Comparison of ENCODE assay signal across 12 cellular contexts in the genomic region with DNA sequence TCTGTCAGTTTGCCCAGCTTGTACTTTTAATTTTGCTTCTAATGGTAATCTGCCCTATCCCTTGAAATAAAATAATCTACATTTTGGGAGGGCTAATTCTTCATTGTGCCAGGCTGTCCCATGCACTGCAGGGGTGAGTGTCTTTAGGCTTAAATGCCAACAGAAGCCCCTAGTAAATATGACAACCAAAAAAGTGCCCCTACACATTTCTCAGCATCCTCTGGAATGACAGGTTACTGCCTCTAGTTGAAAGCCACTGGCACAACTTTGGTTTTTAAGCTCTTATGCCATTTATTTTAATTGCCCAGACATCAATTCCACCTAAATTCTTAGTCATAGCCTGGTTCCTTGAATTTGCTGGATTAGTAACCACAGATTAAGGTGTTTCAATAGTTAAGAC. TPM values are rescaled to one million over a fixed set of nuclear protein-coding genes. Genes with fewer than 3 reads are reported as not detected.
DNase-seq lines count a peak whose midpoint lies in the region; ATAC-seq and TF ChIP-seq lines count a peak whose summit lies in the region.
"Had no signal": no experiment of that assay in that cellular context is flagged by ENCODE, and none has a peak within 500 bp of the region (broad histone marks: within the 10 kb centered on the region; RNA-seq: fewer than 3 reads in every experiment).

No MANE protein-coding gene starts in this region.

- H2BK120ac ChIP-seq in neuronal stem cell (ENCODE audit: low read depth, low read length) = no peak overlapping the region

- ATAC-seq in naive B cell (ENCODE audit: low read depth in 2 of 2) = no peak
- no peak for ATAC-seq in left lung
- ATAC-seq in GM21515 (IDR thresholded peaks at IDR 0.05; ENCODE audit: unreplicated experiment) = no peak

- H4K91ac ChIP-seq in neuronal stem cell (ENCODE audit: low read depth, low read length, poor library complexity) = no peak overlapping the region

- no peak overlapping the region for H3K14ac ChIP-seq in neuronal stem cell (ENCODE audit: low read length)

- H2BK12ac ChIP-seq in neuronal stem cell (ENCODE audit: low read length) = no peak overlapping the region

- peaks cover 16 to 30% (median 25%) of the 10 kb centered on the region in 3 donors for H3K4me1 Mint-ChIP-seq in naive B cell

- H3K23ac ChIP-seq in neuronal stem cell (ENCODE audit: low read depth, low read length, poor library complexity) = no peak overlapping the region

- H2AFZ ChIP-seq in neuronal stem cell (ENCODE audit: low read length) = no peak overlapping the region

- H3K36me3 Mint-ChIP-seq in naive B cell = peaks cover 10 to 15% of the 10 kb centered on the region in 2 donors

- H3K4me3 ChIP-seq in BE2C (ENCODE audit: low read depth, low read length) (peak overlapping the region; percentile 95), HAP-1 (peak overlapping the region; percentile 11), breast epithelium (peak overlapping the region in 2 of 3 donors; percentile 8 to 43), left lung (peak overlapping the region in 1 of 2 donors; percentile 81), neuronal stem cell (ENCODE audit: low read length in 2 of 2) (no peak overlapping the region)

- H2BK5ac ChIP-seq in neuronal stem cell (ENCODE audit: low read length) = no peak overlapping the region

- no peak overlapping the region for H3K27ac ChIP-seq in breast epithelium
- peak overlapping the region in 1 of 2 donors; percentile 78 for H3K27ac ChIP-seq in left lung
- H3K27ac ChIP-seq in neuronal stem cell (replicated peaks; ENCODE audit: low read length) = no peak overlapping the region

- no peaks in the 10 kb centered on the region for H3K79me1 ChIP-seq in neuronal stem cell (ENCODE audit: low read depth, low read length)

- TF ChIP-seq CTCF in BE2C (IDR thresholded peaks at IDR 0.05; ENCODE audit: low read depth, low read length) (no peak), breast epithelium (IDR thresholded peaks at IDR 0.05) (no peak), left lung (IDR thresholded peaks at IDR 0.05) (no peak)

- H3K4me1 ChIP-seq in BE2C (no peaks in the 10 kb centered on the region), HAP-1 (peaks cover 18% of the 10 kb centered on the region), breast epithelium (peaks cover 2 to 9% of the 10 kb centered on the region in 2 donors), left lung (peaks cover 34 to 54% of the 10 kb centered on the region in 2 donors), neuronal stem cell (ENCODE audit: control insufficient read depth in 2 of 2, insufficient read depth in 1 of 2, low read depth in 1 of 2, low read length in 2 of 2) (peaks cover 2 to 14% of the 10 kb centered on the region in 2 donors)

- no peak overlapping the region for H2AK5ac ChIP-seq in neuronal stem cell (ENCODE audit: low read depth, low read length)

- DNase-seq in BE2C (no peak), HAP-1 (ENCODE audit: low spot score in 2 of 2) (no peak), breast epithelium (ENCODE audit: low spot score in 2 of 2) (no peak), naive B cell (no peak), left lung (no peak), neuronal stem cell (ENCODE audit: low spot score) (no peak), NCI-H2227 (lab: John Stamatoyannopoulos, UW; ENCODE audit: unreplicated experiment) (no peak)
- DNase-seq: activated CD4-positive, alpha-beta T cell treated with anti-CD3 and anti-CD28 coated beads for 4 hours; DMS 273 treated with DMSO at 0.1 percent for 48 hours; H9; NCI-H1417 treated with DMSO at 0.1 percent for 48 hours had no signal

- H3K9ac ChIP-seq in neuronal stem cell (ENCODE audit: low read depth, low read length, poor library complexity) = no peak overlapping the region

- peaks cover 0 to 2% (median 0%) of the 10 kb centered on the region in 7 donors for H3K9me3 Mint-ChIP-seq in naive B cell
- H3K9me3 Mint-ChIP-seq: H9 had no signal

- H3K9me3 ChIP-seq in BE2C (no peaks in the 10 kb centered on the region), HAP-1 (no peaks in the 10 kb centered on the region), breast epithelium (no peaks in the 10 kb centered on the region), left lung (no peaks in the 10 kb centered on the region), neuronal stem cell (replicated peaks in 1 of 2; ENCODE audit: control insufficient read depth in 2 of 2, insufficient read depth in 1 of 2, low read depth in 1 of 2, low read length in 2 of 2) (no peaks in the 10 kb centered on the region)

- intact Hi-C loops in breast epithelium (cut with DNase I; ENCODE audit: low total_unique reads) = no loop called here
- intact Hi-C loops in left lung (cut with DNase I) = no loop called here

- in situ Hi-C loops in HAP-1 (cut with MboI; ENCODE audit: low sequenced_read_pairs) = no loop called here

- no peak overlapping the region for H3K4ac ChIP-seq in neuronal stem cell (ENCODE audit: low read length)

- no peak overlapping the region for H2BK15ac ChIP-seq in neuronal stem cell (ENCODE audit: low read length)

- TF ChIP-seq POLR2A in breast epithelium (IDR thresholded peaks at IDR 0.05) = no peak

- H3K4me2 ChIP-seq in neuronal stem cell (ENCODE audit: insufficient read depth, low read length, poor library complexity, severe bottlenecking) = no peak overlapping the region

- no peak overlapping the region for H4K8ac ChIP-seq in neuronal stem cell (ENCODE audit: low read depth, low read length)

- no peaks in the 10 kb centered on the region for H3K27me3 ChIP-seq in BE2C
- no peaks in the 10 kb centered on the region for H3K27me3 ChIP-seq in HAP-1 (ENCODE audit: low read depth)
- no peaks in the 10 kb centered on the region for H3K27me3 ChIP-seq in breast epithelium
- H3K27me3 ChIP-seq in left lung = no peaks in the 10 kb centered on the region
- no peaks in the 10 kb centered on the region for H3K27me3 ChIP-seq in neuronal stem cell (ENCODE audit: control insufficient read depth in 3 of 3, insufficient read depth in 3 of 3, low read depth in 1 of 3, low read length in 3 of 3)

- H3K4me3 Mint-ChIP-seq in naive B cell = peak overlapping the region in 6 of 8 donors; percentile 54 to 84 (median 69)

- H3K27me3 Mint-ChIP-seq in naive B cell = no peaks in the 10 kb centered on the region

- no peak overlapping the region for H3K18ac ChIP-seq in neuronal stem cell (ENCODE audit: low read length)

- H3K36me3 ChIP-seq in BE2C = peaks cover 15% of the 10 kb centered on the region
- peaks cover 29% of the 10 kb centered on the region for H3K36me3 ChIP-seq in HAP-1 (replicated peaks)
- H3K36me3 ChIP-seq in breast epithelium = no peaks in the 10 kb centered on the region
- peaks cover 0 to 40% of the 10 kb centered on the region in 2 donors for H3K36me3 ChIP-seq in left lung
- H3K36me3 ChIP-seq in neuronal stem cell (replicated peaks in 1 of 2; ENCODE audit: control insufficient read depth in 2 of 2, insufficient read depth in 2 of 2, low read length in 2 of 2) = peaks cover 9 to 77% of the 10 kb centered on the region in 2 donors

- H3K27ac Mint-ChIP-seq in naive B cell = peak overlapping the region in 3 of 6 donors; percentile 79 to 85 (median 84)

RNA-seq across cellular contexts. Expression of a gene that starts 3.4 kb away (rescaled TPM):
- polyA plus RNA-seq in BE2C (2012; ENCODE audit: insufficient read depth, insufficient read length, low read depth) = 11.5 TPM
- total RNA-seq in breast epithelium = 10 to 100 TPM; 13.8 to 25.5 (median 14.1) TPM
- polyA plus RNA-seq in naive B cell (ENCODE audit: low read depth in 6 of 6) = 10 to 100 TPM in 1 of 6 donors, 1 to 10 TPM in 5; 6.9 to 13.7 (median 7.4) TPM
- 10 to 100 TPM; 16.5 to 17.4 TPM for total RNA-seq in left lung
- polyA plus RNA-seq in neuronal stem cell (2013, experiment 1 of 2) = 25.6 TPM
- 25.9 TPM for polyA plus RNA-seq in neuronal stem cell (2013, experiment 2 of 2)

RNA-seq across cellular contexts. Expression of a gene that starts 3.8 kb away (rescaled TPM):
- 17.8 TPM for polyA plus RNA-seq in BE2C (2012; ENCODE audit: insufficient read depth, insufficient read length, low read depth)
- 10 to 100 TPM; 31.2 to 54.4 (median 48.4) TPM for total RNA-seq in breast epithelium
- 10 to 100 TPM; 24.4 to 39.9 (median 26.7) TPM for polyA plus RNA-seq in naive B cell (ENCODE audit: low read depth in 6 of 6)
- 10 to 100 TPM; 26.1 to 38.1 TPM for total RNA-seq in left lung
- polyA plus RNA-seq in neuronal stem cell (2013, experiment 1 of 2) = 28.8 TPM
- polyA plus RNA-seq in neuronal stem cell (2013, experiment 2 of 2) = 29.0 TPM

RNA-seq across cellular contexts. Expression of a gene that starts 44.7 kb away (rescaled TPM):
- polyA plus RNA-seq in BE2C (2012; ENCODE audit: insufficient read depth, insufficient read length, low read depth) = 1.0 TPM
- total RNA-seq in breast epithelium (10 to 100 TPM; 13.6 to 16.6 (median 13.8) TPM), left lung (10 to 100 TPM; 24.2 to 26.6 TPM)
- polyA plus RNA-seq in naive B cell (ENCODE audit: low read depth in 6 of 6) = 10 to 100 TPM in 5 of 6 donors, under 1 TPM in 1; 0.56 to 25.1 (median 20.4) TPM
- polyA plus RNA-seq in neuronal stem cell (2013, experiment 1 of 2) = 3.2 TPM
- polyA plus RNA-seq in neuronal stem cell (2013, experiment 2 of 2) = 3.3 TPM

Comparison
In these comparisons a context has a peak if more than half of its experiments do, and no peak if none do; other contexts are left out.
1. H3K4me3 ChIP-seq: peak in BE2C (single experiment), HAP-1 (single experiment) and breast epithelium (2 of 3); none in neuronal stem cell (0 of 2).